Comparison of ENCODE assay signal across 11 cellular contexts in genomic region chr6:159700970-159701369, GRCh38. TPM values are rescaled to one million over a fixed set of nuclear protein-coding genes. Genes with fewer than 3 reads are reported as not detected.
DNase-seq lines count a peak whose midpoint lies in the region; ATAC-seq, FAIRE-seq and TF ChIP-seq lines count a peak whose summit lies in the region.
"Had no signal": no experiment of that assay in that cellular context is flagged by ENCODE, and none has a peak within 500 bp of the region (broad histone marks: within the 10 kb centered on the region; RNA-seq: fewer than 3 reads in every experiment).

No MANE protein-coding gene starts in this region.

- no peak for FAIRE-seq in HepG2 (lab: Jason Lieb, UNC)
- FAIRE-seq: endometrium, GM12892 had no signal

- dilution Hi-C loops in mammary epithelial cell (cut with HindIII; ENCODE audit: low sequenced_read_pairs) = no loop called here

- TF ChIP-seq POLR2A in HepG2 (IDR thresholded peaks at IDR 0.05; ENCODE audit: insufficient read depth in 1 of 2, low read depth in 2 of 2, low read length in 2 of 2) = no peak

- TF ChIP-seq EP300 in HepG2 (IDR thresholded peaks at IDR 0.05; ENCODE audit: low read depth in 2 of 2, low read length in 2 of 2) (no peak), HepG2 (CRISPR knock-in tag; IDR thresholded peaks at IDR 0.05; ENCODE audit: borderline replicate concordance) (no peak)

- in situ Hi-C loops in HepG2 (cut with HindIII; ENCODE audit: extremely low pct_ligation_motif_present, low pct_unique_long_range_greater_than_20kb) = no loop called here
- in situ Hi-C loops in mammary epithelial cell (cut with MboI; ENCODE audit: low sequenced_read_pairs in 2 of 2) = no loop called here

- H3K27ac ChIP-seq in liver (ENCODE audit: low read depth in 1 of 2, low read length in 2 of 2) (peak overlapping the region; percentile 81 to 92), HepG2 (ENCODE audit: extremely low read length, insufficient read depth, low read length) (no peak overlapping the region), mammary epithelial cell (ENCODE audit: insufficient read depth, low read depth, low read length) (peak overlapping the region; percentile 76), muscle layer of duodenum (ENCODE audit: low read length) (peak overlapping the region; percentile 53), aorta (ENCODE audit: low read depth in 1 of 2, low read length in 2 of 2) (peak overlapping the region in 1 of 2 donors; percentile 61), GM23338 (ENCODE audit: low read depth) (no peak overlapping the region)
- H3K27ac ChIP-seq: C4-2B had no signal

- H3K4me1 ChIP-seq in liver (ENCODE audit: control insufficient read depth in 4 of 4, insufficient read depth in 4 of 4, low read length in 3 of 4) = peaks cover 0 to 6% (median 1%) of the 10 kb centered on the region in 4 donors
- H3K4me1 ChIP-seq in HepG2 (ENCODE audit: insufficient read depth, low read length) = peaks cover 42% of the 10 kb centered on the region
- H3K4me1 ChIP-seq in mammary epithelial cell (ENCODE audit: insufficient read depth, low read length) = peaks cover 15% of the 10 kb centered on the region
- H3K4me1 ChIP-seq in muscle layer of duodenum (ENCODE audit: control insufficient read depth in 1 of 2, insufficient read depth in 2 of 2, low read length in 2 of 2) = peaks cover 0 to 5% of the 10 kb centered on the region in 2 donors
- H3K4me1 ChIP-seq in aorta (ENCODE audit: control insufficient read depth in 1 of 2, insufficient read depth in 2 of 2, low read length in 2 of 2) = no peaks in the 10 kb centered on the region
- H3K4me1 ChIP-seq in GM23338 (ENCODE audit: insufficient read depth) = no peaks in the 10 kb centered on the region

- TF ChIP-seq RAD21 in liver (IDR thresholded peaks at IDR 0.05) = no peak
- TF ChIP-seq RAD21 in HepG2 (CRISPR knock-in tag; IDR thresholded peaks at IDR 0.05) = no peak

- ATAC-seq in HepG2 (no peak), aorta (ENCODE audit: low FRiP score) (peak; percentile 36), GM19035 (IDR thresholded peaks at IDR 0.05; ENCODE audit: unreplicated experiment) (no peak), GM23338 (no peak)

- WGBS in liver = 64% methylated on average over 1 of the region's 1 CpG
- WGBS in HepG2 (ENCODE audit: low lambda C conversion rate) = 91% methylated on average over 1 of the region's 1 CpG
- WGBS in mammary epithelial cell (ENCODE audit: low coverage, missing lambda C conversion rate) = 0% methylated on average over 1 of the region's 1 CpG
- 21 to 31% methylated on average over 1 of the region's 1 CpG for WGBS in aorta, 2 donors

- peak overlapping the region in 1 of 2 donors; percentile 23 for H3K9ac ChIP-seq in liver (ENCODE audit: low read depth in 1 of 2, low read length in 2 of 2)
- H3K9ac ChIP-seq in HepG2 (ENCODE audit: insufficient read depth, low read depth, low read length) = no peak overlapping the region
- H3K9ac ChIP-seq in mammary epithelial cell (ENCODE audit: insufficient read depth, low read length) = peak overlapping the region; percentile 41

- H3K79me2 ChIP-seq in HepG2 (ENCODE audit: insufficient read depth, low read length) (no peaks in the 10 kb centered on the region), mammary epithelial cell (ENCODE audit: insufficient read depth, low read length) (no peaks in the 10 kb centered on the region), GM23338 (replicated peaks; ENCODE audit: insufficient read depth) (no peaks in the 10 kb centered on the region; the same call in 1 of the 2 replicates)

- POLR2A ChIA-PET in HepG2 (lab: Yijun Ruan, JAX) = interaction anchor here (1.3 to 4.2 kb wide), 3 partner anchors 8 to 60 kb away, joined by 4 to 33 read pairs (median 8); partner anchors contain the start of genes ACAT2 and SOD2

- H3K27me3 ChIP-seq in liver (ENCODE audit: control insufficient read depth in 4 of 4, insufficient read depth in 4 of 4, low read length in 3 of 4) = no peaks in the 10 kb centered on the region
- no peaks in the 10 kb centered on the region for H3K27me3 ChIP-seq in HepG2 (ENCODE audit: control insufficient read depth in 1 of 2, insufficient read depth in 2 of 2, low read length in 2 of 2)
- H3K27me3 ChIP-seq in mammary epithelial cell (ENCODE audit: insufficient read depth, low read length) = no peaks in the 10 kb centered on the region
- no peaks in the 10 kb centered on the region for H3K27me3 ChIP-seq in muscle layer of duodenum (ENCODE audit: low read depth, low read length)
- H3K27me3 ChIP-seq in aorta (ENCODE audit: control insufficient read depth in 1 of 2, insufficient read depth in 2 of 2, low read length in 1 of 2) = no peaks in the 10 kb centered on the region
- H3K27me3 ChIP-seq in GM23338 (ENCODE audit: insufficient read depth) = no peaks in the 10 kb centered on the region

- intact Hi-C loops in HepG2 (cut with micrococcal nuclease; ENCODE audit: unreplicated experiment) (no loop called here), mammary epithelial cell (cut with micrococcal nuclease) (loop anchor here (2.0 kb wide), 1 partner anchor 16 kb away; no protein-coding TSS in a partner anchor), aorta (cut with DNase I) (no loop called here)

- H3K9me3 ChIP-seq in liver (ENCODE audit: control insufficient read depth in 4 of 4, low read length in 3 of 4) = no peaks in the 10 kb centered on the region
- H3K9me3 ChIP-seq in HepG2 (ENCODE audit: low read length) = no peaks in the 10 kb centered on the region
- H3K9me3 ChIP-seq in mammary epithelial cell (replicated peaks; ENCODE audit: insufficient read depth, low read length) = no peaks in the 10 kb centered on the region
- no peaks in the 10 kb centered on the region for H3K9me3 ChIP-seq in muscle layer of duodenum (ENCODE audit: control insufficient read depth in 1 of 2, low read length in 2 of 2)
- no peaks in the 10 kb centered on the region for H3K9me3 ChIP-seq in aorta (ENCODE audit: control insufficient read depth, low read length)

- no peaks in the 10 kb centered on the region for H3K9me2 ChIP-seq in GM23338 (ENCODE audit: insufficient read depth)

- peaks cover 26% of the 10 kb centered on the region for H3K9me3 Mint-ChIP-seq in GM23338

- no peak overlapping the region for H3K4me2 ChIP-seq in HepG2 (ENCODE audit: low read depth, low read length)
- no peak overlapping the region for H3K4me2 ChIP-seq in mammary epithelial cell (ENCODE audit: insufficient read depth, low read depth, low read length)
- no peak overlapping the region for H3K4me2 ChIP-seq in GM23338

- H3K4me1 Mint-ChIP-seq in GM23338 = peaks cover 4% of the 10 kb centered on the region; the same call in 2 of the 3 replicates

- no peaks in the 10 kb centered on the region for H4K20me1 ChIP-seq in HepG2 (ENCODE audit: insufficient read depth, low read length)
- H4K20me1 ChIP-seq in mammary epithelial cell (ENCODE audit: insufficient read depth, low read length) = no peaks in the 10 kb centered on the region
- no peaks in the 10 kb centered on the region for H4K20me1 ChIP-seq in GM23338 (replicated peaks; ENCODE audit: insufficient read depth)

- H3K36me3 ChIP-seq in liver (ENCODE audit: control insufficient read depth in 4 of 4, insufficient read depth in 3 of 4, low read depth in 1 of 4, low read length in 3 of 4) = peaks cover 0 to 3% (median 0%) of the 10 kb centered on the region in 4 donors
- H3K36me3 ChIP-seq in HepG2 (replicated peaks in 1 of 2; ENCODE audit: control insufficient read depth in 1 of 2, insufficient read depth in 2 of 2, low read length in 2 of 2) = no peaks in the 10 kb centered on the region
- H3K36me3 ChIP-seq in mammary epithelial cell (ENCODE audit: insufficient read depth, low read length) = no peaks in the 10 kb centered on the region
- H3K36me3 ChIP-seq in muscle layer of duodenum (ENCODE audit: control insufficient read depth in 1 of 2, insufficient read depth in 2 of 2, low read length in 2 of 2) = peaks cover 0 to 7% of the 10 kb centered on the region in 2 donors
- H3K36me3 ChIP-seq in aorta (ENCODE audit: control insufficient read depth in 1 of 2, insufficient read depth in 2 of 2, low read length in 1 of 2) = no peaks in the 10 kb centered on the region
- 0 out of 2 replicates have a peak, but pooled peaks cover 5% of the 10 kb centered on the region for H3K36me3 ChIP-seq in GM23338 (ENCODE audit: insufficient read depth)

- no peak overlapping the region for H3K4me3 ChIP-seq in liver (ENCODE audit: low read depth in 1 of 3, low read length in 3 of 3)
- no peak overlapping the region for H3K4me3 ChIP-seq in HepG2 (replicated peaks in 1 of 3; ENCODE audit: insufficient read depth in 1 of 3, low read depth in 2 of 3, low read length in 3 of 3)
- no peak overlapping the region for H3K4me3 ChIP-seq in mammary epithelial cell (replicated peaks in 1 of 3; ENCODE audit: insufficient read depth in 1 of 3, low read depth in 2 of 3, low read length in 3 of 3)
- H3K4me3 ChIP-seq in muscle layer of duodenum (ENCODE audit: low read depth in 1 of 2, low read length in 2 of 2) = no peak overlapping the region
- no peak overlapping the region for H3K4me3 ChIP-seq in aorta (ENCODE audit: low read length in 2 of 2)
- no peak overlapping the region for H3K4me3 ChIP-seq in GM23338

- H3K36me3 Mint-ChIP-seq in GM23338 (ENCODE audit: low read depth) = peaks cover 21% of the 10 kb centered on the region; the same call in 2 of the 3 replicates

- H3K4me3 Mint-ChIP-seq in GM23338 = no peak overlapping the region

- no peak overlapping the region for H3K27ac Mint-ChIP-seq in GM23338

- no peaks in the 10 kb centered on the region for H3F3A ChIP-seq in GM23338 (replicated peaks; ENCODE audit: low read depth)

- BruUV-seq in HepG2 (replicated peaks; lab: Mats Ljungman, UMichigan) = no TSS peak
- no TSS peak for BruUV-seq in mammary epithelial cell (replicated peaks; lab: Mats Ljungman, UMichigan)

- no peak overlapping the region for H2AFZ ChIP-seq in HepG2 (ENCODE audit: low read length)
- H2AFZ ChIP-seq in mammary epithelial cell (ENCODE audit: low read depth, low read length) = no peak overlapping the region
- no peak overlapping the region for H2AFZ ChIP-seq in GM23338

- CTCF ChIA-PET in HepG2 (lab: Yijun Ruan, JAX; ENCODE audit: low intra/inter-chr PET ratio, low total read pairs) = no interaction called here
- CTCF ChIA-PET in mammary epithelial cell (lab: Charles Lee; ENCODE audit: low non-redundant PET) = interaction anchor here (0.6 kb wide), 1 partner anchor 10 kb away, joined by 10 read pairs; no protein-coding TSS in a partner anchor

- peaks cover 4% of the 10 kb centered on the region for H3K27me3 Mint-ChIP-seq in GM23338 (ENCODE audit: insufficient read depth, low read depth, poor library complexity)

- TF ChIP-seq CTCF in liver (IDR thresholded peaks at IDR 0.05; ENCODE audit: low read depth, low read length, missing input control) = no peak
- no peak for TF ChIP-seq CTCF in HepG2 (CRISPR knock-in tag; IDR thresholded peaks at IDR 0.05)
- TF ChIP-seq CTCF in mammary epithelial cell (conservative IDR thresholded peaks at IDR 0.05 in 1 of 2, IDR thresholded peaks at IDR 0.05 in 1 of 2; ENCODE audit: extremely low read depth in 1 of 2, insufficient read depth in 1 of 2, low read depth in 1 of 2, low read length in 2 of 2) = no peak
- no peak for TF ChIP-seq CTCF in GM23338 (conservative IDR thresholded peaks at IDR 0.05; ENCODE audit: low read depth in 2 of 2)

- DNase-seq in HepG2 (ENCODE audit: low spot score) (no peak), mammary epithelial cell (no peak), aorta (no peak), GM23338 (ENCODE audit: low spot score) (no peak)
- DNase-seq in stimulated activated CD4-positive, alpha-beta T cell treated with anti-CD3 and anti-CD28 coated beads, Interleukin-15, amount 100 ng/mL, for 24 hours = no peak

RNA-seq across cellular contexts. Expression of gene SOD2, which starts 7.9 kb away (rescaled TPM):
- total RNA-seq in liver (100 to 1,000 TPM; 292 to 952 TPM), HepG2 (2016; rRNA removed; fragmentation: Illumina TruSeq; extraction: Trizol) (304 and 480 TPM in 2 replicates), mammary epithelial cell (100 to 1,000 TPM; 105 to 145 TPM), aorta (100 to 1,000 TPM; 387 to 624 TPM)
- polyA plus RNA-seq in liver (100 to 1,000 TPM; 143 to 722 TPM), HepG2 (2011; rRNA removed) (309 and 347 TPM in 2 replicates), mammary epithelial cell (51.3 TPM), aorta (100 to 1,000 TPM in 1 of 2 donors, 10 to 100 TPM in 1; 98.1 to 209 TPM), GM23338 (2016; fragmentation: Nextera tagmentation; extraction: Ambion mirVana) (40.2 and 44.1 TPM in 2 replicates)
- 45.4 and 49.6 TPM in 2 replicates for total RNA-seq in HepG2 (2016; cell fraction: cytosol; rRNA removed; fragmentation: Illumina TruSeq; extraction: Trizol; ENCODE audit: low read depth)
- total RNA-seq in HepG2 (2016; cell fraction: insoluble cytoplasmic fraction; rRNA removed; fragmentation: Illumina TruSeq; extraction: Trizol) = 318 and 477 TPM in 2 replicates
- total RNA-seq in HepG2 (2016; cell fraction: membrane; rRNA removed; fragmentation: Illumina TruSeq; extraction: Trizol) = 107 and 113 TPM in 2 replicates
- 139 and 147 TPM in 2 replicates for total RNA-seq in HepG2 (2016; cell fraction: nucleus; rRNA removed; fragmentation: Illumina TruSeq; extraction: Trizol)
- 344 and 402 TPM in 2 replicates for polyA plus RNA-seq in HepG2 (2011; cell fraction: cytosol; rRNA removed)
- polyA plus RNA-seq in HepG2 (2011; cell fraction: nucleus; rRNA removed) = 137 and 170 TPM in 2 replicates
- polyA plus RNA-seq in HepG2 (2012) = 224 and 410 TPM in 2 replicates
- 49.9 and 50.9 TPM in 2 replicates for polyA plus RNA-seq in HepG2 (2016; cell fraction: cytosol; fragmentation: Illumina TruSeq; extraction: Trizol; ENCODE audit: low read depth)
- 348 and 371 TPM in 2 replicates for polyA plus RNA-seq in HepG2 (2016; cell fraction: insoluble cytoplasmic fraction; fragmentation: Illumina TruSeq; extraction: Trizol; ENCODE audit: low read depth)
- polyA plus RNA-seq in HepG2 (2016; cell fraction: membrane; fragmentation: Illumina TruSeq; extraction: Trizol; ENCODE audit: low read depth) = 68.6 and 72.0 TPM in 2 replicates
- 136 and 146 TPM in 2 replicates for polyA plus RNA-seq in HepG2 (2016; cell fraction: nucleus; fragmentation: Illumina TruSeq; extraction: Trizol; ENCODE audit: insufficient read depth, low read depth)
- polyA minus RNA-seq in HepG2 (2011; rRNA and poly(A)+ RNA removed; ENCODE audit: low replicate concordance) = 155 and 334 TPM in 2 replicates
- polyA minus RNA-seq in HepG2 (2011; cell fraction: cytosol; rRNA and poly(A)+ RNA removed) = 233 and 325 TPM in 2 replicates
- 105 and 146 TPM in 2 replicates for polyA minus RNA-seq in HepG2 (2011; cell fraction: nucleus; rRNA and poly(A)+ RNA removed)
- 77.2 TPM for polyA minus RNA-seq in mammary epithelial cell
- 73.0 and 97.0 TPM in 2 replicates for total RNA-seq in GM23338 (2014; rRNA removed; shearing (Covaris generic))

RNA-seq across cellular contexts. Expression of gene WTAP, which starts 26.3 kb away (rescaled TPM):
- total RNA-seq in liver (10 to 100 TPM; 34.9 to 43.8 TPM), HepG2 (2016; rRNA removed; fragmentation: Illumina TruSeq; extraction: Trizol) (167 and 203 TPM in 2 replicates), mammary epithelial cell (10 to 100 TPM; 64.5 to 92.0 TPM), aorta (10 to 100 TPM; 91.7 to 94.7 TPM)
- polyA plus RNA-seq in liver (10 to 100 TPM; 21.0 to 38.0 TPM), HepG2 (2011; rRNA removed) (29.4 and 31.6 TPM in 2 replicates), mammary epithelial cell (22.3 TPM), aorta (10 to 100 TPM; 67.7 to 83.8 TPM), GM23338 (2016; fragmentation: Nextera tagmentation; extraction: Ambion mirVana) (107 and 121 TPM in 2 replicates)
- 67.7 and 76.4 TPM in 2 replicates for total RNA-seq in HepG2 (2016; cell fraction: cytosol; rRNA removed; fragmentation: Illumina TruSeq; extraction: Trizol; ENCODE audit: low read depth)
- total RNA-seq in HepG2 (2016; cell fraction: insoluble cytoplasmic fraction; rRNA removed; fragmentation: Illumina TruSeq; extraction: Trizol) = 167 and 194 TPM in 2 replicates
- 157 and 172 TPM in 2 replicates for total RNA-seq in HepG2 (2016; cell fraction: membrane; rRNA removed; fragmentation: Illumina TruSeq; extraction: Trizol)
- 123 and 137 TPM in 2 replicates for total RNA-seq in HepG2 (2016; cell fraction: nucleus; rRNA removed; fragmentation: Illumina TruSeq; extraction: Trizol)
- polyA plus RNA-seq in HepG2 (2011; cell fraction: cytosol; rRNA removed) = 14.5 and 23.5 TPM in 2 replicates
- 34.9 and 43.6 TPM in 2 replicates for polyA plus RNA-seq in HepG2 (2011; cell fraction: nucleus; rRNA removed)
- polyA plus RNA-seq in HepG2 (2012) = 82.9 and 92.4 TPM in 2 replicates
- polyA plus RNA-seq in HepG2 (2016; cell fraction: cytosol; fragmentation: Illumina TruSeq; extraction: Trizol; ENCODE audit: low read depth) = 82.6 and 108 TPM in 2 replicates
- 194 and 196 TPM in 2 replicates for polyA plus RNA-seq in HepG2 (2016; cell fraction: insoluble cytoplasmic fraction; fragmentation: Illumina TruSeq; extraction: Trizol; ENCODE audit: low read depth)
- 129 and 154 TPM in 2 replicates for polyA plus RNA-seq in HepG2 (2016; cell fraction: membrane; fragmentation: Illumina TruSeq; extraction: Trizol; ENCODE audit: low read depth)
- polyA plus RNA-seq in HepG2 (2016; cell fraction: nucleus; fragmentation: Illumina TruSeq; extraction: Trizol; ENCODE audit: insufficient read depth, low read depth) = 169 and 179 TPM in 2 replicates
- polyA minus RNA-seq in HepG2 (2011; rRNA and poly(A)+ RNA removed; ENCODE audit: low replicate concordance) = 21.5 and 32.6 TPM in 2 replicates
- polyA minus RNA-seq in HepG2 (2011; cell fraction: cytosol; rRNA and poly(A)+ RNA removed) = 22.7 and 30.4 TPM in 2 replicates
- polyA minus RNA-seq in HepG2 (2011; cell fraction: nucleus; rRNA and poly(A)+ RNA removed) = 131 and 155 TPM in 2 replicates
- polyA minus RNA-seq in mammary epithelial cell = 34.2 TPM
- total RNA-seq in GM23338 (2014; rRNA removed; shearing (Covaris generic)) = 108 and 110 TPM in 2 replicates

Comparison
In these comparisons a context has a peak if more than half of its experiments do, and no peak if none do; other contexts are left out.
1. H3K27ac ChIP-seq: peak in liver (2 of 2), mammary epithelial cell (single experiment) and muscle layer of duodenum (single experiment); none in HepG2 (single experiment) and GM23338 (single experiment).